In genomic region chr4:153651041-153651960, GRCh38 we compare ENCODE assay signal across 8 cellular contexts. TPM values are rescaled to one million over a fixed set of nuclear protein-coding genes. Genes with fewer than 3 reads are reported as not detected.
A peak's percentile ranks its signal among the peaks of the same experiment; 100 is the strongest.
DNase-seq lines count a peak whose midpoint lies in the region; ATAC-seq lines count a peak whose summit lies in the region.

No MANE protein-coding gene starts in this region.

- no peak overlapping the region for H3K27ac ChIP-seq in CD8-positive, alpha-beta memory T cell (ENCODE audit: low read depth, low read length)

- H3K36me3 ChIP-seq in CD8-positive, alpha-beta memory T cell (ENCODE audit: insufficient read depth, low read length) = no peaks in the 10 kb centered on the region

- no peaks in the 10 kb centered on the region for H3K9me3 Mint-ChIP-seq in CD8-positive, alpha-beta memory T cell

- intact Hi-C loops in left colon (cut with DNase I, micrococcal nuclease) = no loop called here

- peak in 4 of 5 donors; percentile 5 to 52 (median 24) for DNase-seq in CD8-positive, alpha-beta memory T cell
- DNase-seq in RKO (ENCODE audit: low spot score) = peak; percentile 19
- peak; percentile 54 for DNase-seq in activated naive CD4-positive, alpha-beta T cell treated with anti-CD3 and anti-CD28 coated beads, Interleukin-2, amount 50 U/mL, for 16 hours
- DNase-seq in left colon = peak; percentile 23 to 47
- peak; percentile 20 to 26 for DNase-seq in stimulated activated CD8-positive, alpha-beta memory T cell treated with anti-CD3 and anti-CD28 coated beads, Interleukin-7, amount 100 ng/mL, for 4 hours (ENCODE audit: low read depth in 2 of 2)
- no peak for DNase-seq in NCI-H2081 treated with DMSO at 0.1 percent for 48 hours (lab: John Stamatoyannopoulos, UW)

- H3K4me3 Mint-ChIP-seq in CD8-positive, alpha-beta memory T cell = peak overlapping the region in 3 of 7 donors; percentile 18 to 48 (median 48)

- POLR2A ChIA-PET in CD8-positive, alpha-beta memory T cell (lab: Charles Lee) = no interaction called here

- CTCF ChIA-PET in CD8-positive, alpha-beta memory T cell (lab: Charles Lee) = interaction anchor here (1.0 to 2.3 kb wide), 2 partner anchors 8 to 306 kb away, joined by 4 to 8 read pairs; partner anchors contain the start of gene MND1

- ATAC-seq in left colon (peak; percentile 60), HG03280 (IDR thresholded peaks at IDR 0.05; ENCODE audit: unreplicated experiment) (no peak), HG02884 (IDR thresholded peaks at IDR 0.05; ENCODE audit: unreplicated experiment) (no peak)

- H3K27me3 Mint-ChIP-seq in CD8-positive, alpha-beta memory T cell = peaks cover 3 to 14% of the 10 kb centered on the region in 2 donors

- no peaks in the 10 kb centered on the region for H3K9me3 ChIP-seq in CD8-positive, alpha-beta memory T cell (ENCODE audit: low read length)

- H3K4me1 Mint-ChIP-seq in CD8-positive, alpha-beta memory T cell = peaks cover 13 to 22% (median 22%) of the 10 kb centered on the region in 3 donors

- H3K27me3 ChIP-seq in CD8-positive, alpha-beta memory T cell (ENCODE audit: insufficient read depth, low read length, poor library complexity, severe bottlenecking) = no peaks in the 10 kb centered on the region

- H3K4me3 ChIP-seq in CD8-positive, alpha-beta memory T cell (ENCODE audit: low read length) = no peak overlapping the region

- H3K27ac Mint-ChIP-seq in CD8-positive, alpha-beta memory T cell = peak overlapping the region in 7 of 8 donors; percentile 12 to 95 (median 64)

- no peaks in the 10 kb centered on the region for H3K36me3 Mint-ChIP-seq in CD8-positive, alpha-beta memory T cell

- H3K4me1 ChIP-seq in CD8-positive, alpha-beta memory T cell (ENCODE audit: insufficient read depth, low read length) = peaks cover 23% of the 10 kb centered on the region

RNA-seq across cellular contexts. Expression of gene TLR2, which starts 32.8 kb away (rescaled TPM):
- under 1 TPM; 0.53 TPM for total RNA-seq in CD8-positive, alpha-beta memory T cell
- polyA plus RNA-seq in CD8-positive, alpha-beta memory T cell = 0.20 TPM
- total RNA-seq in left colon = 1 to 10 TPM; 4.3 to 5.3 TPM
